ENCODE assay signal across 8 cellular contexts in genomic region chr10:5071411-5072198, GRCh38. TPM values are rescaled to one million over a fixed set of nuclear protein-coding genes. Genes with fewer than 3 reads are reported as not detected.
DNase-seq lines count a peak whose midpoint lies in the region; ATAC-seq and TF ChIP-seq lines count a peak whose summit lies in the region.

No MANE protein-coding gene starts in this region.

- ATAC-seq in left colon (peak; percentile 94), GM18517 (IDR thresholded peaks at IDR 0.05; ENCODE audit: unreplicated experiment) (no peak), HG03442 (IDR thresholded peaks at IDR 0.05; ENCODE audit: unreplicated experiment) (no peak), HG02610 (IDR thresholded peaks at IDR 0.05; ENCODE audit: unreplicated experiment) (no peak)

- peak overlapping the region; percentile 61 for H3K27ac ChIP-seq in temporal lobe (ENCODE audit: low read depth, low read length)

- intact Hi-C loops in left colon (cut with DNase I, micrococcal nuclease): no loop called here

- in situ Hi-C loops in ACHN (cut with HindIII; ENCODE audit: low pct_ligation_motif_present, low pct_unique_long_range_greater_than_20kb, low sequenced_read_pairs): no loop called here

- DNase-seq in ACHN: peak; percentile 92
- DNase-seq in LNCaP clone FGC (ENCODE audit: low read depth): peak; percentile 31
- peak; percentile 90 to 100 for DNase-seq in cardiac fibroblast (ENCODE audit: low read depth in 2 of 2)
- DNase-seq in left colon: peak; percentile 30 to 61

- TF ChIP-seq CTCF in LNCaP clone FGC (IDR thresholded peaks at IDR 0.05; ENCODE audit: control insufficient read depth, extremely low read depth, insufficient read depth): no peak
- TF ChIP-seq CTCF in cardiac fibroblast (IDR thresholded peaks at IDR 0.05; ENCODE audit: low read depth, low read length): no peak

- no peak overlapping the region for H3K4me3 ChIP-seq in LNCaP clone FGC (ENCODE audit: low read depth, low read length)
- no peak overlapping the region for H3K4me3 ChIP-seq in cardiac fibroblast (replicated peaks in 1 of 2; ENCODE audit: low read depth in 2 of 2, low read length in 2 of 2)

RNA-seq across cellular contexts. Expression of gene AKR1C3, which starts 22.6 kb away (rescaled TPM):
- total RNA-seq in left colon (100 to 1,000 TPM; 173 to 682 TPM), temporal lobe (3.4 TPM)

Comparison
In these comparisons a context has a peak if more than half of its experiments do, and no peak if none do; other contexts are left out.
1. DNase-seq: peak in every context shown above with its lines; median percentile 95 in cardiac fibroblast; 92 in ACHN; 46 in left colon; 31 in LNCaP clone FGC.
2. RNA of gene AKR1C3, which starts 22.6 kb away (total RNA-seq): 173 to 682 TPM in left colon; 3.4 TPM in temporal lobe (single experiment); every median in the first group is over 10 times any median in the second.